ENCODE assay signal across 8 cellular contexts in genomic region chr1:183281553-183282091, GRCh38.
DNase-seq lines count a peak whose midpoint lies in the region; ATAC-seq and TF ChIP-seq lines count a peak whose summit lies in the region.

No MANE protein-coding gene starts in this region.

- peak; percentile 70 for ATAC-seq in HG03095 (IDR thresholded peaks at IDR 0.05; ENCODE audit: unreplicated experiment)
- ATAC-seq in HG03439 (IDR thresholded peaks at IDR 0.05; ENCODE audit: unreplicated experiment) = no peak

- DNase-seq in GM12865 (ENCODE audit: low read depth) (peak; percentile 90), NCI-H345 (lab: John Stamatoyannopoulos, UW) (peak; percentile 82), cerebellum (ENCODE audit: low spot score) (peak; percentile 91)
- DNase-seq in activated CD4-positive, CD25-positive, alpha-beta regulatory T cell treated with anti-CD3 and anti-CD28 coated beads, Interleukin-2, amount 50 U/mL, for 72 hours = peak; percentile 76
- peak; percentile 58 to 65 for DNase-seq in stimulated activated CD4-positive, alpha-beta T cell treated with anti-CD3 and anti-CD28 coated beads, Interleukin-1b, Interleukin-23, amount 100 ng/mL, for 4 hours (ENCODE audit: low read depth in 2 of 2)

- H3K4me3 ChIP-seq in GM12865 (ENCODE audit: low read depth, low read length) = no peak overlapping the region

- H3K27me3 ChIP-seq in layer of hippocampus (ENCODE audit: control insufficient read depth, insufficient read depth, low read length) = no peaks in the 10 kb centered on the region

- peak; percentile 82 for TF ChIP-seq CTCF in GM12865 (IDR thresholded peaks at IDR 0.05; ENCODE audit: insufficient read depth, low read depth, low read length, missing control alignments)

- peak overlapping the region; percentile 52 for H3K27ac ChIP-seq in layer of hippocampus (ENCODE audit: low read depth, low read length)
